1 cellular context compared by ENCODE assay signal in the genomic region with DNA sequence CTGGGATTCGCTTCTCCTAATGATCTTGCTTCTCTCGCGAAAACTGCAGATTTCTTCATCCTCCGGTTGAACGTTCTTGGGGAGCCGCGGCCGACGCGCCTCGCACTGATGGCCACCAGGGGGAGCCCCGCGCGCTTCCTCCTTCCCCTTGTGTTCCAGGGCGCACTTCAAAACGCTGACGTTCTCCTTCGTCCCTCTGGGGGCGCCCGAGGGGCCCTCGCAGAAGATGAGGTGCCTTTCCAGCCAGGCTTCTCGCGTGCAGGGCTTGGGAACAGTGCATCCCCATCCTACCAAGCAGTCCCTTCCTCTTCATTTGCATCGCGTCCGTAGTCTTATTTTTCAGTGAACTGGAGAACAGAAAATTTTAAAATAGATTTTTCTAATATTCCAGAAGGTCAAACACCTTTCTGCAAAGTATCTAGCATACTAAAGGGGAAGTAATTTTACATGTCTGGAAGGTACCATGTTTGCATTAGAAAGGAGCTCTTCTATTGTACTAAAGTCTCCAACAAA.
TF ChIP-seq lines count a peak whose summit lies in the region.

No MANE protein-coding gene starts in this region.

TF ChIP-seq in HEK293, 187 proteins besides CTCF, POLR2A, EP300 and RAD21 (continued from another document and continues in another):
- TF ChIP-seq, protein P1, sequence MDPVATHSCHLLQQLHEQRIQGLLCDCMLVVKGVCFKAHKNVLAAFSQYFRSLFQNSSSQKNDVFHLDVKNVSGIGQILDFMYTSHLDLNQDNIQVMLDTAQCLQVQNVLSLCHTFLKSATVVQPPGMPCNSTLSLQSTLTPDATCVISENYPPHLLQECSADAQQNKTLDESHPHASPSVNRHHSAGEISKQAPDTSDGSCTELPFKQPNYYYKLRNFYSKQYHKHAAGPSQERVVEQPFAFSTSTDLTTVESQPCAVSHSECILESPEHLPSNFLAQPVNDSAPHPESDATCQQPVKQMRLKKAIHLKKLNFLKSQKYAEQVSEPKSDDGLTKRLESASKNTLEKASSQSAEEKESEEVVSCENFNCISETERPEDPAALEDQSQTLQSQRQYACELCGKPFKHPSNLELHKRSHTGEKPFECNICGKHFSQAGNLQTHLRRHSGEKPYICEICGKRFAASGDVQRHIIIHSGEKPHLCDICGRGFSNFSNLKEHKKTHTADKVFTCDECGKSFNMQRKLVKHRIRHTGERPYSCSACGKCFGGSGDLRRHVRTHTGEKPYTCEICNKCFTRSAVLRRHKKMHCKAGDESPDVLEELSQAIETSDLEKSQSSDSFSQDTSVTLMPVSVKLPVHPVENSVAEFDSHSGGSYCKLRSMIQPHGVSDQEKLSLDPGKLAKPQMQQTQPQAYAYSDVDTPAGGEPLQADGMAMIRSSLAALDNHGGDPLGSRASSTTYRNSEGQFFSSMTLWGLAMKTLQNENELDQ (tag by site-specific recombination; IDR thresholded peaks at IDR 0.05; ENCODE audit: low read depth) = no peak
- TF ChIP-seq SP7 (tag by site-specific recombination; IDR thresholded peaks at IDR 0.05) (peak; percentile 35; the same call in 1 of the 2 replicates), ZNF585B (tag by site-specific recombination; IDR thresholded peaks at IDR 0.05) (no peak), SCRT1 (tag by site-specific recombination; IDR thresholded peaks at IDR 0.05; ENCODE audit: borderline replicate concordance) (no peak), ZNF660 (tag by site-specific recombination; IDR thresholded peaks at IDR 0.05) (peak; percentile 94), ZBTB17 (tag by site-specific recombination; IDR thresholded peaks at IDR 0.05) (peak; percentile 54; the same call in 1 of the 2 replicates), ZNF214 (tag by site-specific recombination; IDR thresholded peaks at IDR 0.05; ENCODE audit: borderline replicate concordance) (no peak), ZNF391 (tag by site-specific recombination; IDR thresholded peaks at IDR 0.05; ENCODE audit: borderline replicate concordance, low read depth) (no peak), ZNF514 (tag by site-specific recombination; IDR thresholded peaks at IDR 0.05) (no peak), KLF10 (tag by site-specific recombination; IDR thresholded peaks at IDR 0.05) (no peak), ZSCAN30 (tag by site-specific recombination; IDR thresholded peaks at IDR 0.05) (peak; percentile 69; the same call in 1 of the 2 replicates), SP2 (tag by site-specific recombination; IDR thresholded peaks at IDR 0.05) (no peak), ZNF629 (tag by site-specific recombination; IDR thresholded peaks at IDR 0.05) (0 out of 2 replicates have a peak, but pooled peaks have one; percentile 46), ZNF558 (tag by site-specific recombination; IDR thresholded peaks at IDR 0.05) (no peak), FEZF1 (tag by site-specific recombination; IDR thresholded peaks at IDR 0.05) (no peak), ZNF48 (tag by site-specific recombination; IDR thresholded peaks at IDR 0.05) (no peak), KLF7 (tag by site-specific recombination; IDR thresholded peaks at IDR 0.05; ENCODE audit: borderline replicate concordance) (no peak), ZNF777 (tag by site-specific recombination; IDR thresholded peaks at IDR 0.05; ENCODE audit: borderline replicate concordance) (no peak), MZF1 (tag by site-specific recombination; IDR thresholded peaks at IDR 0.05; ENCODE audit: borderline replicate concordance) (0 out of 2 replicates have a peak, but pooled peaks have one; percentile 16), ZNF114 (tag by site-specific recombination; IDR thresholded peaks at IDR 0.05) (no peak), ZNF223 (tag by site-specific recombination; IDR thresholded peaks at IDR 0.05) (no peak), GFI1B (tag by site-specific recombination; IDR thresholded peaks at IDR 0.05) (no peak), HOXC10 (CRISPR knock-in tag; IDR thresholded peaks at IDR 0.05) (no peak), HOXA7 (CRISPR knock-in tag; IDR thresholded peaks at IDR 0.05; ENCODE audit: borderline replicate concordance) (no peak), ZNF138 (tag by site-specific recombination; IDR thresholded peaks at IDR 0.05; ENCODE audit: borderline replicate concordance) (no peak), ZFP37 (tag by site-specific recombination; IDR thresholded peaks at IDR 0.05) (no peak; the same call in 1 of the 2 replicates)
- TF ChIP-seq, protein P2, sequence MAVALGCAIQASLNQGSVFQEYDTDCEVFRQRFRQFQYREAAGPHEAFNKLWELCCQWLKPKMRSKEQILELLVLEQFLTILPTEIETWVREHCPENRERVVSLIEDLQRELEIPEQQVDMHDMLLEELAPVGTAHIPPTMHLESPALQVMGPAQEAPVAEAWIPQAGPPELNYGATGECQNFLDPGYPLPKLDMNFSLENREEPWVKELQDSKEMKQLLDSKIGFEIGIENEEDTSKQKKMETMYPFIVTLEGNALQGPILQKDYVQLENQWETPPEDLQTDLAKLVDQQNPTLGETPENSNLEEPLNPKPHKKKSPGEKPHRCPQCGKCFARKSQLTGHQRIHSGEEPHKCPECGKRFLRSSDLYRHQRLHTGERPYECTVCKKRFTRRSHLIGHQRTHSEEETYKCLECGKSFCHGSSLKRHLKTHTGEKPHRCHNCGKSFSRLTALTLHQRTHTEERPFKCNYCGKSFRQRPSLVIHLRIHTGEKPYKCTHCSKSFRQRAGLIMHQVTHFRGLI (tag by site-specific recombination; IDR thresholded peaks at IDR 0.05) = no peak
- TF ChIP-seq, protein P3, sequence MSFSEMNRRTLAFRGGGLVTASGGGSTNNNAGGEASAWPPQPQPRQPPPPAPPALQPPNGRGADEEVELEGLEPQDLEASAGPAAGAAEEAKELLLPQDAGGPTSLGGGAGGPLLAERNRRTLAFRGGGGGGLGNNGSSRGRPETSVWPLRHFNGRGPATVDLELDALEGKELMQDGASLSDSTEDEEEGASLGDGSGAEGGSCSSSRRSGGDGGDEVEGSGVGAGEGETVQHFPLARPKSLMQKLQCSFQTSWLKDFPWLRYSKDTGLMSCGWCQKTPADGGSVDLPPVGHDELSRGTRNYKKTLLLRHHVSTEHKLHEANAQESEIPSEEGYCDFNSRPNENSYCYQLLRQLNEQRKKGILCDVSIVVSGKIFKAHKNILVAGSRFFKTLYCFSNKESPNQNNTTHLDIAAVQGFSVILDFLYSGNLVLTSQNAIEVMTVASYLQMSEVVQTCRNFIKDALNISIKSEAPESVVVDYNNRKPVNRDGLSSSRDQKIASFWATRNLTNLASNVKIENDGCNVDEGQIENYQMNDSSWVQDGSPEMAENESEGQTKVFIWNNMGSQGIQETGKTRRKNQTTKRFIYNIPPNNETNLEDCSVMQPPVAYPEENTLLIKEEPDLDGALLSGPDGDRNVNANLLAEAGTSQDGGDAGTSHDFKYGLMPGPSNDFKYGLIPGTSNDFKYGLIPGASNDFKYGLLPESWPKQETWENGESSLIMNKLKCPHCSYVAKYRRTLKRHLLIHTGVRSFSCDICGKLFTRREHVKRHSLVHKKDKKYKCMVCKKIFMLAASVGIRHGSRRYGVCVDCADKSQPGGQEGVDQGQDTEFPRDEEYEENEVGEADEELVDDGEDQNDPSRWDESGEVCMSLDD (tag by site-specific recombination; IDR thresholded peaks at IDR 0.05) = no peak
- TF ChIP-seq, protein P4, sequence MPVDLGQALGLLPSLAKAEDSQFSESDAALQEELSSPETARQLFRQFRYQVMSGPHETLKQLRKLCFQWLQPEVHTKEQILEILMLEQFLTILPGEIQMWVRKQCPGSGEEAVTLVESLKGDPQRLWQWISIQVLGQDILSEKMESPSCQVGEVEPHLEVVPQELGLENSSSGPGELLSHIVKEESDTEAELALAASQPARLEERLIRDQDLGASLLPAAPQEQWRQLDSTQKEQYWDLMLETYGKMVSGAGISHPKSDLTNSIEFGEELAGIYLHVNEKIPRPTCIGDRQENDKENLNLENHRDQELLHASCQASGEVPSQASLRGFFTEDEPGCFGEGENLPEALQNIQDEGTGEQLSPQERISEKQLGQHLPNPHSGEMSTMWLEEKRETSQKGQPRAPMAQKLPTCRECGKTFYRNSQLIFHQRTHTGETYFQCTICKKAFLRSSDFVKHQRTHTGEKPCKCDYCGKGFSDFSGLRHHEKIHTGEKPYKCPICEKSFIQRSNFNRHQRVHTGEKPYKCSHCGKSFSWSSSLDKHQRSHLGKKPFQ (tag by site-specific recombination; IDR thresholded peaks at IDR 0.05) = no peak
- TF ChIP-seq, protein P5, sequence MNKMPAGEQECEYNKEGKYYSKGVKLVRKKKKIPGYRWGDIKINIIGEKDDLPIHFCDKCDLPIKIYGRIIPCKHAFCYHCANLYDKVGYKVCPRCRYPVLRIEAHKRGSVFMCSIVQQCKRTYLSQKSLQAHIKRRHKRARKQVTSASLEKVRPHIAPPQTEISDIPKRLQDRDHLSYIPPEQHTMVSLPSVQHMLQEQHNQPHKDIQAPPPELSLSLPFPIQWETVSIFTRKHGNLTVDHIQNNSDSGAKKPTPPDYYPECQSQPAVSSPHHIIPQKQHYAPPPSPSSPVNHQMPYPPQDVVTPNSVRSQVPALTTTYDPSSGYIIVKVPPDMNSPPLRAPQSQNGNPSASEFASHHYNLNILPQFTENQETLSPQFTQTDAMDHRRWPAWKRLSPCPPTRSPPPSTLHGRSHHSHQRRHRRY (tag by site-specific recombination; IDR thresholded peaks at IDR 0.05) = no peak
- TF ChIP-seq, protein P6, sequence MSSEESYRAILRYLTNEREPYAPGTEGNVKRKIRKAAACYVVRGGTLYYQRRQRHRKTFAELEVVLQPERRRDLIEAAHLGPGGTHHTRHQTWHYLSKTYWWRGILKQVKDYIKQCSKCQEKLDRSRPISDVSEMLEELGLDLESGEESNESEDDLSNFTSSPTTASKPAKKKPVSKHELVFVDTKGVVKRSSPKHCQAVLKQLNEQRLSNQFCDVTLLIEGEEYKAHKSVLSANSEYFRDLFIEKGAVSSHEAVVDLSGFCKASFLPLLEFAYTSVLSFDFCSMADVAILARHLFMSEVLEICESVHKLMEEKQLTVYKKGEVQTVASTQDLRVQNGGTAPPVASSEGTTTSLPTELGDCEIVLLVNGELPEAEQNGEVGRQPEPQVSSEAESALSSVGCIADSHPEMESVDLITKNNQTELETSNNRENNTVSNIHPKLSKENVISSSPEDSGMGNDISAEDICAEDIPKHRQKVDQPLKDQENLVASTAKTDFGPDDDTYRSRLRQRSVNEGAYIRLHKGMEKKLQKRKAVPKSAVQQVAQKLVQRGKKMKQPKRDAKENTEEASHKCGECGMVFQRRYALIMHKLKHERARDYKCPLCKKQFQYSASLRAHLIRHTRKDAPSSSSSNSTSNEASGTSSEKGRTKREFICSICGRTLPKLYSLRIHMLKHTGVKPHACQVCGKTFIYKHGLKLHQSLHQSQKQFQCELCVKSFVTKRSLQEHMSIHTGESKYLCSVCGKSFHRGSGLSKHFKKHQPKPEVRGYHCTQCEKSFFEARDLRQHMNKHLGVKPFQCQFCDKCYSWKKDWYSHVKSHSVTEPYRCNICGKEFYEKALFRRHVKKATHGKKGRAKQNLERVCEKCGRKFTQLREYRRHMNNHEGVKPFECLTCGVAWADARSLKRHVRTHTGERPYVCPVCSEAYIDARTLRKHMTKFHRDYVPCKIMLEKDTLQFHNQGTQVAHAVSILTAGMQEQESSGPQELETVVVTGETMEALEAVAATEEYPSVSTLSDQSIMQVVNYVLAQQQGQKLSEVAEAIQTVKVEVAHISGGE (tag by site-specific recombination; conservative IDR thresholded peaks at IDR 0.05; ENCODE audit: low read depth) = no peak
- TF ChIP-seq, protein P7, sequence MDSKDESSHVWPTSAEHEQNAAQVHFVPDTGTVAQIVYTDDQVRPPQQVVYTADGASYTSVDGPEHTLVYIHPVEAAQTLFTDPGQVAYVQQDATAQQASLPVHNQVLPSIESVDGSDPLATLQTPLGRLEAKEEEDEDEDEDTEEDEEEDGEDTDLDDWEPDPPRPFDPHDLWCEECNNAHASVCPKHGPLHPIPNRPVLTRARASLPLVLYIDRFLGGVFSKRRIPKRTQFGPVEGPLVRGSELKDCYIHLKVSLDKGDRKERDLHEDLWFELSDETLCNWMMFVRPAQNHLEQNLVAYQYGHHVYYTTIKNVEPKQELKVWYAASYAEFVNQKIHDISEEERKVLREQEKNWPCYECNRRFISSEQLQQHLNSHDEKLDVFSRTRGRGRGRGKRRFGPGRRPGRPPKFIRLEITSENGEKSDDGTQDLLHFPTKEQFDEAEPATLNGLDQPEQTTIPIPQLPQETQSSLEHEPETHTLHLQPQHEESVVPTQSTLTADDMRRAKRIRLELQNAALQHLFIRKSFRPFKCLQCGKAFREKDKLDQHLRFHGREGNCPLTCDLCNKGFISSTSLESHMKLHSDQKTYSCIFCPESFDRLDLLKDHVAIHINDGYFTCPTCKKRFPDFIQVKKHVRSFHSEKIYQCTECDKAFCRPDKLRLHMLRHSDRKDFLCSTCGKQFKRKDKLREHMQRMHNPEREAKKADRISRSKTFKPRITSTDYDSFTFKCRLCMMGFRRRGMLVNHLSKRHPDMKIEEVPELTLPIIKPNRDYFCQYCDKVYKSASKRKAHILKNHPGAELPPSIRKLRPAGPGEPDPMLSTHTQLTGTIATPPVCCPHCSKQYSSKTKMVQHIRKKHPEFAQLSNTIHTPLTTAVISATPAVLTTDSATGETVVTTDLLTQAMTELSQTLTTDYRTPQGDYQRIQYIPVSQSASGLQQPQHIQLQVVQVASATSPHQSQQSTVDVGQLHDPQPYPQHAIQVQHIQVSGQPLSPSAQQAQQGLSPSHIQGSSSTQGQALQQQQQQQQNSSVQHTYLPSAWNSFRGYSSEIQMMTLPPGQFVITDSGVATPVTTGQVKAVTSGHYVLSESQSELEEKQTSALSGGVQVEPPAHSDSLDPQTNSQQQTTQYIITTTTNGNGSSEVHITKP (tag by site-specific recombination; IDR thresholded peaks at IDR 0.05) = peak; percentile 76
- TF ChIP-seq, protein P8, sequence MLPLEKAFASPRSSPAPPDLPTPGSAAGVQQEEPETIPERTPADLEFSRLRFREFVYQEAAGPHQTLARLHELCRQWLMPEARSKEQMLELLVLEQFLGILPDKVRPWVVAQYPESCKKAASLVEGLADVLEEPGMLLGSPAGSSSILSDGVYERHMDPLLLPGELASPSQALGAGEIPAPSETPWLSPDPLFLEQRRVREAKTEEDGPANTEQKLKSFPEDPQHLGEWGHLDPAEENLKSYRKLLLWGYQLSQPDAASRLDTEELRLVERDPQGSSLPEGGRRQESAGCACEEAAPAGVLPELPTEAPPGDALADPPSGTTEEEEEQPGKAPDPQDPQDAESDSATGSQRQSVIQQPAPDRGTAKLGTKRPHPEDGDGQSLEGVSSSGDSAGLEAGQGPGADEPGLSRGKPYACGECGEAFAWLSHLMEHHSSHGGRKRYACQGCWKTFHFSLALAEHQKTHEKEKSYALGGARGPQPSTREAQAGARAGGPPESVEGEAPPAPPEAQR (tag by site-specific recombination; IDR thresholded peaks at IDR 0.05) = no peak
- TF ChIP-seq, protein P9, sequence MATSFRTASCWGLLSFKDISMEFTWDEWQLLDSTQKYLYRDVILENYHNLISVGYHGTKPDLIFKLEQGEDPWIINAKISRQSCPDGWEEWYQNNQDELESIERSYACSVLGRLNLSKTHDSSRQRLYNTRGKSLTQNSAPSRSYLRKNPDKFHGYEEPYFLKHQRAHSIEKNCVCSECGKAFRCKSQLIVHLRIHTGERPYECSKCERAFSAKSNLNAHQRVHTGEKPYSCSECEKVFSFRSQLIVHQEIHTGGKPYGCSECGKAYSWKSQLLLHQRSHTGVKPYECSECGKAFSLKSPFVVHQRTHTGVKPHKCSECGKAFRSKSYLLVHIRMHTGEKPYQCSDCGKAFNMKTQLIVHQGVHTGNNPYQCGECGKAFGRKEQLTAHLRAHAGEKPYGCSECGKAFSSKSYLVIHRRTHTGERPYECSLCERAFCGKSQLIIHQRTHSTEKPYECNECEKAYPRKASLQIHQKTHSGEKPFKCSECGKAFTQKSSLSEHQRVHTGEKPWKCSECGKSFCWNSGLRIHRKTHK (tag by site-specific recombination; IDR thresholded peaks at IDR 0.05) = no peak
